8 cellular contexts compared by ENCODE assay signal in the genomic region with DNA sequence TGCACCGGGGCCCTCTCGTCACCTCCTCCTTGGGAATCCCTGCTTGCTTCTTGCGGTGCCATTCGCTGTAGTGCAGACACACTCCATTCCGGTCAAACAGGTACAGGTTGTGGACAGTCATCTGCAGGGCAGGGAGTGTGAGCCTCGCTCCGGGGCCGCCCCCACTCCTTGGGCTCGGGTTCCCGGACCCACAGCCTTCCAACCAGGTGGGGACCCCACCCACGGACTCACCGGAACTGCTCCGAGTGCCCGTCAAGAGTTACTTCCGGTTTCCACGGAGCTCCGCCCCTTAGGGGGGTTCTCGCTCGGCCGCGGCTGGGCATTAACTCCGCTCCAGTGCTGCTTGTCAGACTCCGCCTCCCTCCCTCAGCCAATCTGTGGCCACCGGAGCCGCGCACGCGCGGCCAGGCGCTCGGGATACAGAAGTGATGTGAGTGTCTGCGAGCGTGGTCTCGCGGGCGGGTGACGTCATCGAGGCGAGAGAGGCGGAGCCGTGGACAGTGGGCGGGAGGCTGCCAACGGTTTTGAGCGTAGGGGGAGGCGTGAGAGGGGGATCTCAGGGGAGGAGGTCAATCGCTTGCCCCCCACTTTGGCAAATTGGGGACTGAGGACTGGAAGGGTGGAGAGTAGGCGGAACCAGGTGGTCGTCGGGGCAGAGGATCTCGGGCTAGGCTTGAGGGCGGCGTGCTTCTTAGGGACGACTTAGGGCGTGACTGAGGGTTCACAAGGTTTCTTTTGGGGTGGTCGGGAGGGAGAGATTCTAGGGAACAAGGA. TPM values are rescaled to one million over a fixed set of nuclear protein-coding genes. Genes with fewer than 3 reads are reported as not detected.
DNase-seq lines count a peak whose midpoint lies in the region; ATAC-seq and FAIRE-seq lines count a peak whose summit lies in the region.

A gene with protein sequence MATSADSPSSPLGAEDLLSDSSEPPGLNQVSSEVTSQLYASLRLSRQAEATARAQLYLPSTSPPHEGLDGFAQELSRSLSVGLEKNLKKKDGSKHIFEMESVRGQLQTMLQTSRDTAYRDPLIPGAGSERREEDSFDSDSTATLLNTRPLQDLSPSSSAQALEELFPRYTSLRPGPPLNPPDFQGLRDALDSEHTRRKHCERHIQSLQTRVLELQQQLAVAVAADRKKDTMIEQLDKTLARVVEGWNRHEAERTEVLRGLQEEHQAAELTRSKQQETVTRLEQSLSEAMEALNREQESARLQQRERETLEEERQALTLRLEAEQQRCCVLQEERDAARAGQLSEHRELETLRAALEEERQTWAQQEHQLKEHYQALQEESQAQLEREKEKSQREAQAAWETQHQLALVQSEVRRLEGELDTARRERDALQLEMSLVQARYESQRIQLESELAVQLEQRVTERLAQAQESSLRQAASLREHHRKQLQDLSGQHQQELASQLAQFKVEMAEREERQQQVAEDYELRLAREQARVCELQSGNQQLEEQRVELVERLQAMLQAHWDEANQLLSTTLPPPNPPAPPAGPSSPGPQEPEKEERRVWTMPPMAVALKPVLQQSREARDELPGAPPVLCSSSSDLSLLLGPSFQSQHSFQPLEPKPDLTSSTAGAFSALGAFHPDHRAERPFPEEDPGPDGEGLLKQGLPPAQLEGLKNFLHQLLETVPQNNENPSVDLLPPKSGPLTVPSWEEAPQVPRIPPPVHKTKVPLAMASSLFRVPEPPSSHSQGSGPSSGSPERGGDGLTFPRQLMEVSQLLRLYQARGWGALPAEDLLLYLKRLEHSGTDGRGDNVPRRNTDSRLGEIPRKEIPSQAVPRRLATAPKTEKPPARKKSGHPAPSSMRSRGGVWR (plus strand): TSS at position 498 of the 774 bp plus-strand sequence. CDS start 874 bp downstream, outside the sequence.
A gene with protein sequence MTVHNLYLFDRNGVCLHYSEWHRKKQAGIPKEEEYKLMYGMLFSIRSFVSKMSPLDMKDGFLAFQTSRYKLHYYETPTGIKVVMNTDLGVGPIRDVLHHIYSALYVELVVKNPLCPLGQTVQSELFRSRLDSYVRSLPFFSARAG (minus strand): TSS at position 238 of the 774 bp plus-strand sequence. CDS start 117 bp downstream, at position 121.

- H3K4me3 Mint-ChIP-seq in activated T-cell treated with anti-CD3 and anti-CD28 coated beads, Interleukin-2, amount 50 U/mL, for 72 hours: peak within 1 kb of the TSS; percentile 87 to 96

- H3K9me3 ChIP-seq in KOPT-K1 (ENCODE audit: insufficient read depth, low read length, poor library complexity, severe bottlenecking): no peaks in the 10 kb centered on the region

- ATAC-seq in GM21786 (IDR thresholded peaks at IDR 0.05; ENCODE audit: unreplicated experiment) (peak; percentile 96), esophagus mucosa (peak; percentile 97)
- ATAC-seq in activated T-cell treated with anti-CD3 and anti-CD28 coated beads, Interleukin-2, amount 50 U/mL, for 72 hours (replicated peaks in 1 of 2): peak; percentile 96 to 97

- no peaks in the 10 kb centered on the region for H3K9me3 Mint-ChIP-seq in activated T-cell treated with anti-CD3 and anti-CD28 coated beads, Interleukin-2, amount 50 U/mL, for 72 hours

- FAIRE-seq in RCC 7860 (lab: Jason Lieb, UNC): peak; percentile 89

- peaks cover 52% of the 10 kb centered on the region for H3K4me1 Mint-ChIP-seq in activated T-cell treated with anti-CD3 and anti-CD28 coated beads, Interleukin-2, amount 50 U/mL, for 72 hours (ENCODE audit: low read depth)

- H3K36me3 ChIP-seq in KOPT-K1 (ENCODE audit: insufficient read depth, low read length): peaks cover 30% of the 10 kb centered on the region

- peaks cover 7% of the 10 kb centered on the region in 2 donors for H3K36me3 Mint-ChIP-seq in activated T-cell treated with anti-CD3 and anti-CD28 coated beads, Interleukin-2, amount 50 U/mL, for 72 hours (ENCODE audit: insufficient read depth in 2 of 2)

- no peaks in the 10 kb centered on the region for H3K27me3 Mint-ChIP-seq in activated T-cell treated with anti-CD3 and anti-CD28 coated beads, Interleukin-2, amount 50 U/mL, for 72 hours (ENCODE audit: low read depth)

- DNase-seq in DMS79 (lab: John Stamatoyannopoulos, UW): peak; percentile 96
- peak; percentile 96 for DNase-seq in RCC 7860 (ENCODE audit: low spot score)
- DNase-seq in activated T-cell treated with anti-CD3 and anti-CD28 coated beads, Interleukin-2, amount 50 U/mL, for 72 hours: peak; percentile 100
- DNase-seq in myocyte (ENCODE audit: low read depth): peak; percentile 99
- peak; percentile 100 for DNase-seq in stimulated activated CD8-positive, alpha-beta memory T cell treated with anti-CD3 and anti-CD28 coated beads, Interleukin-7, amount 100 ng/mL, for 48 hours (ENCODE audit: extremely low read depth in 1 of 2, low read depth in 1 of 2)

- peak within 1 kb of the TSS; percentile 92 for H3K27ac ChIP-seq in KOPT-K1 (ENCODE audit: low read depth, low read length, poor library complexity, severe bottlenecking)

- H3K27ac Mint-ChIP-seq in activated T-cell treated with anti-CD3 and anti-CD28 coated beads, Interleukin-2, amount 50 U/mL, for 72 hours: peak within 1 kb of the TSS; percentile 72

RNA-seq across cellular contexts. Expression of the first gene that starts in this region (rescaled TPM):
- total RNA-seq in activated T-cell treated with anti-CD3 and anti-CD28 coated beads, Interleukin-2, amount 50 U/mL, for 72 hours: 10 to 100 TPM; 61.0 to 62.6 TPM
- total RNA-seq in esophagus mucosa (15.4 TPM), myocyte (11.3 and 14.1 TPM in 2 replicates)
- 26.7 TPM for polyA plus RNA-seq in myocyte (2012)

RNA-seq across cellular contexts. Expression of the second gene that starts in this region (rescaled TPM):
- total RNA-seq in activated T-cell treated with anti-CD3 and anti-CD28 coated beads, Interleukin-2, amount 50 U/mL, for 72 hours: 100 to 1,000 TPM; 139 to 150 TPM
- total RNA-seq in esophagus mucosa (108 TPM), myocyte (27.8 and 28.6 TPM in 2 replicates)
- polyA plus RNA-seq in myocyte (2012): 269 TPM

Comparison
In these comparisons a context has a peak if more than half of its experiments do, and no peak if none do; other contexts are left out.
1. Peak in every context shown above with its lines: DNase-seq, ATAC-seq and H3K27ac ChIP-seq.